Comparison of ENCODE assay signal across 2 cellular contexts in genomic region chr9:116632990-116633441, GRCh38.
TF ChIP-seq lines count a peak whose summit lies in the region.

No MANE protein-coding gene starts in this region.

TF ChIP-seq in A549, 52 proteins besides CTCF, POLR2A, EP300 and RAD21:
- TF ChIP-seq ELK1 (IDR thresholded peaks at IDR 0.05; ENCODE audit: low read depth, low read length): no peak
- no peak for TF ChIP-seq FOSL2 (IDR thresholded peaks at IDR 0.05)
- 0 out of 2 replicates have a peak, but pooled peaks have one; percentile 22 for TF ChIP-seq FOSL2 (CRISPR knock-in tag; IDR thresholded peaks at IDR 0.05)

TF ChIP-seq in HepG2, 621 proteins besides CTCF, POLR2A, EP300 and RAD21:
- TF ChIP-seq ATM (IDR thresholded peaks at IDR 0.05; ENCODE audit: borderline replicate concordance) (no peak), U2AF2 (IDR thresholded peaks at IDR 0.05; ENCODE audit: low read depth, low read length) (no peak), ZNF761 (CRISPR knock-in tag; conservative IDR thresholded peaks at IDR 0.05) (no peak), ZFP36L1 (CRISPR knock-in tag; IDR thresholded peaks at IDR 0.05) (no peak), POGK (CRISPR knock-in tag; conservative IDR thresholded peaks at IDR 0.05) (no peak), ZMAT5 (CRISPR knock-in tag; IDR thresholded peaks at IDR 0.05; ENCODE audit: borderline replicate concordance, low read depth) (no peak), REPIN1 (CRISPR knock-in tag; IDR thresholded peaks at IDR 0.05; ENCODE audit: borderline replicate concordance, low read depth) (no peak), MXD3 (CRISPR knock-in tag; IDR thresholded peaks at IDR 0.05) (no peak), ZNF782 (CRISPR knock-in tag; IDR thresholded peaks at IDR 0.05; ENCODE audit: borderline replicate concordance) (no peak), WIZ (CRISPR knock-in tag; IDR thresholded peaks at IDR 0.05) (no peak)
